Comparison of ENCODE assay signal across 1 cellular context in genomic region chr1:31521761-31522555, GRCh38.
TF ChIP-seq lines count a peak whose summit lies in the region.

No MANE protein-coding gene starts in this region.

TF ChIP-seq in HepG2, 621 proteins besides CTCF, POLR2A, EP300 and RAD21 (continued from another document):
- no peak for TF ChIP-seq ZNF784 (CRISPR knock-in tag; IDR thresholded peaks at IDR 0.05; ENCODE audit: borderline replicate concordance)
